ENCODE assay signal across 1 cellular context in genomic region chr11:106159846-106160245, GRCh38.
TF ChIP-seq lines count a peak whose summit lies in the region.

No MANE protein-coding gene starts in this region.

TF ChIP-seq in HepG2, 621 proteins besides CTCF, POLR2A, EP300 and RAD21 (continued from another document):
- TF ChIP-seq ZNF687 (CRISPR knock-in tag; IDR thresholded peaks at IDR 0.05) (no peak), ZBTB20 (CRISPR knock-in tag; IDR thresholded peaks at IDR 0.05; ENCODE audit: borderline replicate concordance, low read depth) (no peak), REST (IDR thresholded peaks at IDR 0.05; ENCODE audit: borderline replicate concordance in 1 of 2, low read depth in 1 of 2, low read length in 2 of 2) (no peak)
